10 cellular contexts compared by ENCODE assay signal in genomic region chr20:13430346-13431002, GRCh38.
DNase-seq lines count a peak whose midpoint lies in the region; ATAC-seq and TF ChIP-seq lines count a peak whose summit lies in the region.
"Had no signal": no experiment of that assay in that cellular context is flagged by ENCODE, and none has a peak within 500 bp of the region (broad histone marks: within the 10 kb centered on the region; RNA-seq: fewer than 3 reads in every experiment).

No MANE protein-coding gene starts in this region.

- H3K27me3 Mint-ChIP-seq in T-helper 2 cell treated with Interferon-gamma antibody and Interleukin-4, amounts not matched to agents 5 μg/mL and 100 μg/mL, for 36 hours (ENCODE audit: low read depth): no peaks in the 10 kb centered on the region
- H3K27me3 Mint-ChIP-seq: activated B cell treated with CpG ODN at 0.5 μM for 24 hours had no signal

- no peak overlapping the region for H3K4me3 ChIP-seq in mucosa of descending colon

- H3K9me3 ChIP-seq in mucosa of descending colon: no peaks in the 10 kb centered on the region

- peak; percentile 87 for DNase-seq in T-helper 2 cell treated with Interferon-gamma antibody and Interleukin-4, amounts not matched to agents 5 μg/mL and 100 μg/mL, for 36 hours (ENCODE audit: low spot score)
- DNase-seq in mucosa of descending colon (no peak), GM13977 (ENCODE audit: low spot score) (no peak), GM19238 (ENCODE audit: insufficient read length, low spot score) (no peak), NCI-H2171 treated with DMSO at 0.1 percent for 48 hours (lab: John Stamatoyannopoulos, UW) (no peak)
- DNase-seq: activated B cell treated with CpG ODN at 0.5 μM for 24 hours, NCI-H2227 treated with DMSO at 0.1 percent for 48 hours, right cardiac atrium had no signal

- H3K9me3 Mint-ChIP-seq in T-helper 2 cell treated with Interferon-gamma antibody and Interleukin-4, amounts not matched to agents 5 μg/mL and 100 μg/mL, for 36 hours: peaks cover 14% of the 10 kb centered on the region

- H3K36me3 ChIP-seq in mucosa of descending colon (ENCODE audit: low read depth): no peaks in the 10 kb centered on the region

- H3K4me3 Mint-ChIP-seq in T-helper 2 cell treated with Interferon-gamma antibody and Interleukin-4, amounts not matched to agents 5 μg/mL and 100 μg/mL, for 36 hours: peak overlapping the region; percentile 60
- H3K4me3 Mint-ChIP-seq: activated B cell treated with CpG ODN at 0.5 μM for 24 hours had no signal

- peak; percentile 64 for ATAC-seq in GM18907 (IDR thresholded peaks at IDR 0.05; ENCODE audit: unreplicated experiment)
- ATAC-seq in HG02981 (IDR thresholded peaks at IDR 0.05; ENCODE audit: unreplicated experiment): peak; percentile 77
- ATAC-seq in mucosa of descending colon: peak; percentile 49
- ATAC-seq: right cardiac atrium had no signal

- H3K36me3 Mint-ChIP-seq in T-helper 2 cell treated with Interferon-gamma antibody and Interleukin-4, amounts not matched to agents 5 μg/mL and 100 μg/mL, for 36 hours (ENCODE audit: low read depth): peaks cover 34% of the 10 kb centered on the region

- no peaks in the 10 kb centered on the region for H3K4me1 ChIP-seq in mucosa of descending colon (ENCODE audit: low read depth)

- in situ Hi-C loops in GM13977 (cut with MboI; ENCODE audit: low pct_unique_long_range_greater_than_20kb, low sequenced_read_pairs, unreplicated experiment): no loop called here

- peaks cover 29% of the 10 kb centered on the region for H3K4me1 Mint-ChIP-seq in T-helper 2 cell treated with Interferon-gamma antibody and Interleukin-4, amounts not matched to agents 5 μg/mL and 100 μg/mL, for 36 hours (ENCODE audit: low read depth)

- intact Hi-C loops in mucosa of descending colon (cut with DNase I, micrococcal nuclease): no loop called here

- TF ChIP-seq CTCF in mucosa of descending colon (IDR thresholded peaks at IDR 0.05) (no peak), GM13977 (IDR thresholded peaks at IDR 0.05; ENCODE audit: extremely low read depth, insufficient read depth, missing control alignments) (no peak)

- peak overlapping the region; percentile 82 for H3K27ac Mint-ChIP-seq in T-helper 2 cell treated with Interferon-gamma antibody and Interleukin-4, amounts not matched to agents 5 μg/mL and 100 μg/mL, for 36 hours
- H3K27ac Mint-ChIP-seq: activated B cell treated with CpG ODN at 0.5 μM for 24 hours had no signal
